ENCODE assay signal across 26 cellular contexts in genomic region chr7:84916161-84916560, GRCh38.
"Had no signal": no experiment of that assay in that cellular context is flagged by ENCODE, and none has a peak within 500 bp of the region (broad histone marks: within the 10 kb centered on the region; RNA-seq: fewer than 3 reads in every experiment).

No MANE protein-coding gene starts in this region.

- H3K27me3 Mint-ChIP-seq: activated B cell treated with CpG ODN at 0.5 μM for 24 hours; activated CD4-positive, alpha-beta memory T cell treated with anti-CD3 and anti-CD28 coated beads, Interleukin-2, amount 10 ng/mL, durations not matched to agents 7 days and 5 days; activated CD4-positive, alpha-beta T cell treated with anti-CD3 and anti-CD28 coated beads, Interleukin-2, amount 10 ng/mL, durations not matched to agents 7 days and 5 days; activated naive CD4-positive, alpha-beta T cell treated with anti-CD3 and anti-CD28 coated beads, Interleukin-2, amount 10 ng/mL, durations not matched to agents 7 days and 5 days; activated naive CD8-positive, alpha-beta T cell treated with anti-CD3 and anti-CD28 coated beads for 36 hours had no signal

- DNase-seq: activated B cell treated with CpG ODN at 0.5 μM for 24 hours; activated CD4-positive, alpha-beta memory T cell treated with anti-CD3 and anti-CD28 coated beads, Interleukin-2, amount 10 ng/mL, durations not matched to agents 7 days and 5 days; activated CD4-positive, alpha-beta T cell treated with anti-CD3 and anti-CD28 coated beads, Interleukin-2, amount 10 ng/mL, durations not matched to agents 7 days and 5 days; activated CD8-positive, alpha-beta memory T cell treated with anti-CD3 and anti-CD28 coated beads, Interleukin-2, amount 50 U/mL, for 4 hours; activated gamma-delta T cell treated with Interleukin-2 at 50 U/mL for 16 hours; activated naive CD4-positive, alpha-beta T cell treated with anti-CD3 and anti-CD28 coated beads, Interleukin-2, amount 10 ng/mL, durations not matched to agents 7 days and 5 days; activated naive CD8-positive, alpha-beta T cell treated with anti-CD3 and anti-CD28 coated beads for 36 hours; activated T-cell treated with anti-CD3 and anti-CD28 coated beads, Interleukin-2, amount 50 U/mL, for 72 hours; brain microvascular endothelial cell; cerebellar nuclear complex; MM.1S; NCI-H1105; NCI-H1436; NCI-H1694 treated with DMSO at 0.1 percent for 48 hours; NCI-H2029 treated with DMSO at 0.1 percent for 48 hours; NCI-H226; NCI-H526; NCI-H774; PC-3; SHP77; T-helper 9 cell had no signal

- H3K4me3 ChIP-seq: cardiac muscle cell, SJSA1 had no signal

- H3K4me3 Mint-ChIP-seq: activated B cell treated with CpG ODN at 0.5 μM for 24 hours; activated CD4-positive, alpha-beta memory T cell treated with anti-CD3 and anti-CD28 coated beads, Interleukin-2, amount 10 ng/mL, durations not matched to agents 7 days and 5 days; activated CD4-positive, alpha-beta T cell treated with anti-CD3 and anti-CD28 coated beads, Interleukin-2, amount 10 ng/mL, durations not matched to agents 7 days and 5 days; activated naive CD4-positive, alpha-beta T cell treated with anti-CD3 and anti-CD28 coated beads, Interleukin-2, amount 10 ng/mL, durations not matched to agents 7 days and 5 days; activated naive CD8-positive, alpha-beta T cell treated with anti-CD3 and anti-CD28 coated beads for 36 hours; activated T-cell treated with anti-CD3 and anti-CD28 coated beads, Interleukin-2, amount 50 U/mL, for 72 hours; T-helper 1 cell treated with Interleukin-12 subunit alpha and Interleukin-12 subunit beta and Interleukin-4 antibody, amounts not matched to agents 30 μg/mL and 1 μg/mL, for 36 hours had no signal

- H3K27ac ChIP-seq: brain microvascular endothelial cell, cardiac muscle cell, SJSA1 had no signal

- ATAC-seq: activated T-cell treated with anti-CD3 and anti-CD28 coated beads, Interleukin-2, amount 50 U/mL, for 72 hours; PC-3 had no signal

- H3K36me3 Mint-ChIP-seq: activated naive CD4-positive, alpha-beta T cell treated with anti-CD3 and anti-CD28 coated beads, Interleukin-2, amount 10 ng/mL, durations not matched to agents 7 days and 5 days; activated naive CD8-positive, alpha-beta T cell treated with anti-CD3 and anti-CD28 coated beads for 36 hours had no signal

- FAIRE-seq: RCC 7860 had no signal

- H3K27ac Mint-ChIP-seq: activated B cell treated with CpG ODN at 0.5 μM for 24 hours; activated CD4-positive, alpha-beta memory T cell treated with anti-CD3 and anti-CD28 coated beads, Interleukin-2, amount 10 ng/mL, durations not matched to agents 7 days and 5 days; activated CD4-positive, alpha-beta T cell treated with anti-CD3 and anti-CD28 coated beads, Interleukin-2, amount 10 ng/mL, durations not matched to agents 7 days and 5 days; activated naive CD4-positive, alpha-beta T cell treated with anti-CD3 and anti-CD28 coated beads, Interleukin-2, amount 10 ng/mL, durations not matched to agents 7 days and 5 days; activated naive CD8-positive, alpha-beta T cell treated with anti-CD3 and anti-CD28 coated beads for 36 hours; activated T-cell treated with anti-CD3 and anti-CD28 coated beads, Interleukin-2, amount 50 U/mL, for 72 hours; activated T-helper 2 cell treated with anti-CD3 and anti-CD28 coated beads, Interferon-gamma antibody, Interleukin-2, Interleukin-4, amounts not matched to agents 10 μg/mL and 5 μg/mL and 100 μg/mL, durations not matched to agents 14 hours and 24 hours and 36 hours; T-helper 1 cell treated with Interleukin-12 subunit alpha and Interleukin-12 subunit beta and Interleukin-4 antibody, amounts not matched to agents 30 μg/mL and 1 μg/mL, for 36 hours had no signal

- H3K4me1 Mint-ChIP-seq: activated B cell treated with CpG ODN at 0.5 μM for 24 hours; activated CD4-positive, alpha-beta memory T cell treated with anti-CD3 and anti-CD28 coated beads, Interleukin-2, amount 10 ng/mL, durations not matched to agents 7 days and 5 days; activated CD4-positive, alpha-beta T cell treated with anti-CD3 and anti-CD28 coated beads, Interleukin-2, amount 10 ng/mL, durations not matched to agents 7 days and 5 days; activated naive CD4-positive, alpha-beta T cell treated with anti-CD3 and anti-CD28 coated beads, Interleukin-2, amount 10 ng/mL, durations not matched to agents 7 days and 5 days; activated naive CD8-positive, alpha-beta T cell treated with anti-CD3 and anti-CD28 coated beads for 36 hours had no signal

- H3K36me3 ChIP-seq: brain microvascular endothelial cell, cardiac muscle cell, SJSA1 had no signal

- H3K9me3 Mint-ChIP-seq: activated CD4-positive, alpha-beta T cell treated with anti-CD3 and anti-CD28 coated beads, Interleukin-2, amount 10 ng/mL, durations not matched to agents 7 days and 5 days; activated naive CD4-positive, alpha-beta T cell treated with anti-CD3 and anti-CD28 coated beads, Interleukin-2, amount 10 ng/mL, durations not matched to agents 7 days and 5 days; activated T-helper 2 cell treated with anti-CD3 and anti-CD28 coated beads, Interferon-gamma antibody, Interleukin-2, Interleukin-4, amounts not matched to agents 10 μg/mL and 5 μg/mL and 100 μg/mL, durations not matched to agents 14 hours and 24 hours and 36 hours; T-helper 1 cell treated with Interleukin-12 subunit alpha and Interleukin-12 subunit beta and Interleukin-4 antibody, amounts not matched to agents 30 μg/mL and 1 μg/mL, for 36 hours had no signal

- H3K27me3 ChIP-seq: brain microvascular endothelial cell, cardiac muscle cell, SJSA1 had no signal
